In genomic region chr16:2639071-2640063, GRCh38 we compare ENCODE assay signal across 8 cellular contexts. TPM values are rescaled to one million over a fixed set of nuclear protein-coding genes. Genes with fewer than 3 reads are reported as not detected.
DNase-seq lines count a peak whose midpoint lies in the region; ATAC-seq and TF ChIP-seq lines count a peak whose summit lies in the region.
"Not testable (repeated sequence)": the region's sequence is repeated elsewhere in the genome, so short reads cannot be mapped to it uniquely, and the experiment has no call there.

No MANE protein-coding gene starts in this region.

- not testable (repeated sequence) for H3K27ac Mint-ChIP-seq in activated naive CD4-positive, alpha-beta T cell treated with anti-CD3 and anti-CD28 coated beads for 36 hours; glutamatergic neuron (ENCODE audit: unreplicated experiment); natural killer cell

- H3K9me3 Mint-ChIP-seq in activated naive CD4-positive, alpha-beta T cell treated with anti-CD3 and anti-CD28 coated beads for 36 hours; glutamatergic neuron (ENCODE audit: unreplicated experiment); natural killer cell: not testable (repeated sequence)

- not testable (repeated sequence) for H3K4me3 Mint-ChIP-seq in activated naive CD4-positive, alpha-beta T cell treated with anti-CD3 and anti-CD28 coated beads for 36 hours; glutamatergic neuron (ENCODE audit: unreplicated experiment); natural killer cell

- H3K36me3 Mint-ChIP-seq in activated naive CD4-positive, alpha-beta T cell treated with anti-CD3 and anti-CD28 coated beads for 36 hours (ENCODE audit: low read depth); glutamatergic neuron (ENCODE audit: unreplicated experiment); natural killer cell: not testable (repeated sequence)

- H3K27me3 Mint-ChIP-seq in activated naive CD4-positive, alpha-beta T cell treated with anti-CD3 and anti-CD28 coated beads for 36 hours (ENCODE audit: low read depth); glutamatergic neuron (ENCODE audit: unreplicated experiment); natural killer cell (ENCODE audit: low read depth in 2 of 2): not testable (repeated sequence)

- not testable (repeated sequence) for TF ChIP-seq EP300 in Ishikawa (IDR thresholded peaks at IDR 0.05; ENCODE audit: borderline replicate concordance)

- not testable (repeated sequence) for H3K4me3 ChIP-seq in AG10803 (ENCODE audit: low read length)

- CTCF ChIA-PET in activated naive CD4-positive, alpha-beta T cell treated with anti-CD3 and anti-CD28 coated beads for 36 hours (lab: Charles Lee) = not testable (repeated sequence)

- ATAC-seq in GM18511 (IDR thresholded peaks at IDR 0.05; ENCODE audit: unreplicated experiment) = peak; percentile 54
- peak; percentile 91 to 97 (median 94) for ATAC-seq in natural killer cell

- peak; percentile 13; the same call in 1 of the 2 replicates for TF ChIP-seq CTCF in AG10803 (conservative IDR thresholded peaks at IDR 0.05; ENCODE audit: low read length)
- TF ChIP-seq CTCF in glutamatergic neuron (IDR thresholded peaks at IDR 0.05; ENCODE audit: partially characterized antibody, unreplicated experiment) = peak; percentile 26
- not testable (repeated sequence) for TF ChIP-seq CTCF in natural killer cell (IDR thresholded peaks at IDR 0.05)

- peak; percentile 24; the same call in 1 of the 2 replicates for TF ChIP-seq RAD21 in Ishikawa (IDR thresholded peaks at IDR 0.05; ENCODE audit: low read depth)

- intact Hi-C loops in activated naive CD4-positive, alpha-beta T cell treated with anti-CD3 and anti-CD28 coated beads for 36 hours (cut with micrococcal nuclease); natural killer cell (cut with micrococcal nuclease): not testable (repeated sequence)

- H3K4me1 Mint-ChIP-seq in activated naive CD4-positive, alpha-beta T cell treated with anti-CD3 and anti-CD28 coated beads for 36 hours (ENCODE audit: low read depth); glutamatergic neuron (ENCODE audit: low read depth, unreplicated experiment); natural killer cell: not testable (repeated sequence)

- not testable (repeated sequence) for DNase-seq in AG10803 (ENCODE audit: low read depth); natural killer cell
- DNase-seq in activated CD4-positive, alpha-beta T cell treated with anti-CD3 and anti-CD28 coated beads, Interleukin-2, amount 50 U/mL, for 4 hours = peak; percentile 57 to 59
- DNase-seq in activated naive CD4-positive, alpha-beta T cell treated with anti-CD3 and anti-CD28 coated beads for 36 hours = peak; percentile 82
- peak; percentile 79 for DNase-seq in glutamatergic neuron
- peak in 2 of 3 donors; percentile 16 to 21 for DNase-seq in stimulated activated CD4-positive, alpha-beta T cell treated with anti-CD3 and anti-CD28 coated beads, TNF-alpha, amount 100 ng/mL, for 1 hour (ENCODE audit: low read depth in 3 of 3, low spot score in 1 of 3)

RNA-seq across cellular contexts. Expression of gene KCTD5, which starts 43.0 kb away (rescaled TPM):
- 10 to 100 TPM; 21.8 to 24.1 TPM for total RNA-seq in activated naive CD4-positive, alpha-beta T cell treated with anti-CD3 and anti-CD28 coated beads for 36 hours
- total RNA-seq in glutamatergic neuron (ENCODE audit: unreplicated experiment) (41.2 TPM), natural killer cell (10 to 100 TPM; 34.2 to 37.9 (median 36.5) TPM)
